In genomic region chr5:137498301-137498735, GRCh38 we compare ENCODE assay signal across 9 cellular contexts. TPM values are rescaled to one million over a fixed set of nuclear protein-coding genes. Genes with fewer than 3 reads are reported as not detected.
A peak's percentile ranks its signal among the peaks of the same experiment; 100 is the strongest.
DNase-seq lines count a peak whose midpoint lies in the region; ATAC-seq and TF ChIP-seq lines count a peak whose summit lies in the region.
"Had no signal": no experiment of that assay in that cellular context is flagged by ENCODE, and none has a peak within 500 bp of the region (broad histone marks: within the 10 kb centered on the region; RNA-seq: fewer than 3 reads in every experiment).

No MANE protein-coding gene starts in this region.

- peaks cover 28% of the 10 kb centered on the region for H3K27me3 ChIP-seq in BE2C

- no peak overlapping the region; the same call in 1 of the 2 replicates for H3K4me3 ChIP-seq in BE2C (ENCODE audit: low read depth, low read length)
- H3K4me3 ChIP-seq in foreskin fibroblast (ENCODE audit: low read depth in 1 of 2, low read length in 2 of 2): peak overlapping the region; percentile 70 to 81
- H3K4me3 ChIP-seq: GM12878 had no signal

- TF ChIP-seq CTCF in BE2C (IDR thresholded peaks at IDR 0.05; ENCODE audit: low read depth, low read length): no peak
- TF ChIP-seq CTCF in foreskin fibroblast (IDR thresholded peaks at IDR 0.05; ENCODE audit: low read depth, low read length): no peak
- TF ChIP-seq CTCF in osteocyte (IDR thresholded peaks at IDR 0.05): no peak

- H3K36me3 Mint-ChIP-seq in osteocyte (ENCODE audit: unreplicated experiment): peaks cover 8% of the 10 kb centered on the region

- H3K9me3 Mint-ChIP-seq in osteocyte (ENCODE audit: unreplicated experiment): no peaks in the 10 kb centered on the region

- DNase-seq in BE2C: peak; percentile 24
- peak; percentile 85 for DNase-seq in NCI-H69 (lab: John Stamatoyannopoulos, UW)
- peak; percentile 18 to 60 for DNase-seq in foreskin fibroblast
- DNase-seq in osteocyte (ENCODE audit: extremely low spot score, unreplicated experiment): no peak
- DNase-seq in putamen (ENCODE audit: low spot score): no peak
- DNase-seq in GF-D8 (lab: John Stamatoyannopoulos, UW): no peak
- DNase-seq in activated CD4-positive, alpha-beta T cell treated with anti-CD3 and anti-CD28 coated beads, Interleukin-2, amount 50 U/mL, for 1 hour: no peak

- H3K4me1 Mint-ChIP-seq in osteocyte (ENCODE audit: unreplicated experiment): peaks cover 37% of the 10 kb centered on the region

- H3K4me3 Mint-ChIP-seq in osteocyte (ENCODE audit: unreplicated experiment): peak overlapping the region; percentile 88

- H3K27me3 Mint-ChIP-seq in osteocyte (ENCODE audit: unreplicated experiment): no peaks in the 10 kb centered on the region

- H3K36me3 ChIP-seq in BE2C: no peaks in the 10 kb centered on the region

- no peak overlapping the region for H3K27ac Mint-ChIP-seq in osteocyte (ENCODE audit: unreplicated experiment)

- no peaks in the 10 kb centered on the region for H3K4me1 ChIP-seq in BE2C

- no peak for ATAC-seq in HG02798 (IDR thresholded peaks at IDR 0.05; ENCODE audit: poor library complexity, unreplicated experiment)

- no peaks in the 10 kb centered on the region for H3K9me3 ChIP-seq in BE2C

RNA-seq across cellular contexts. Expression of gene SPOCK1, which starts 0.8 kb away (rescaled TPM):
- 4.1 TPM for polyA plus RNA-seq in BE2C (2012; ENCODE audit: insufficient read depth, insufficient read length, low read depth)
- total RNA-seq in osteocyte: 900 and 954 TPM in 2 replicates

Comparison
In these comparisons a context has a peak if more than half of its experiments do, and no peak if none do; other contexts are left out.
1. DNase-seq: peak in BE2C (single experiment), NCI-H69 (single experiment) and foreskin fibroblast (2 of 2); none in osteocyte (single experiment), putamen (single experiment), GF-D8 (single experiment) and activated CD4-positive, alpha-beta T cell treated with anti-CD3 and anti-CD28 coated beads, Interleukin-2, amount 50 U/mL, for 1 hour (single experiment).